ENCODE assay signal across 20 cellular contexts in genomic region chr1:54823670-54824069, GRCh38. TPM values are rescaled to one million over a fixed set of nuclear protein-coding genes. Genes with fewer than 3 reads are reported as not detected.
DNase-seq lines count a peak whose midpoint lies in the region; ATAC-seq, FAIRE-seq and TF ChIP-seq lines count a peak whose summit lies in the region.
"Had no signal": no experiment of that assay in that cellular context is flagged by ENCODE, and none has a peak within 500 bp of the region (broad histone marks: within the 10 kb centered on the region; RNA-seq: fewer than 3 reads in every experiment).

No MANE protein-coding gene starts in this region.

- H3K9ac ChIP-seq in K562 (ENCODE audit: insufficient read depth in 1 of 2, low read depth in 2 of 2, low read length in 2 of 2) = no peak overlapping the region
- no peak overlapping the region for H3K9ac ChIP-seq in mesenchymal stem cell (ENCODE audit: low read length)
- H3K9ac ChIP-seq: BLaER1 treated with 17β-estradiol and CSF1 and Interleukin-3, amounts not matched to agents 10 nM and 100 nM had no signal

- no peaks in the 10 kb centered on the region for H3K4me1 ChIP-seq in A549
- H3K4me1 ChIP-seq in HEK293 (ENCODE audit: control insufficient read depth, insufficient read depth, low read length) = no peaks in the 10 kb centered on the region
- H3K4me1 ChIP-seq in K562 (replicated peaks in 1 of 2; ENCODE audit: control insufficient read depth in 2 of 2, insufficient read depth in 2 of 2, low read length in 2 of 2) = no peaks in the 10 kb centered on the region
- H3K4me1 ChIP-seq in mesenchymal stem cell (ENCODE audit: control insufficient read depth, insufficient read depth, low read depth, low read length) = no peaks in the 10 kb centered on the region
- H3K4me1 ChIP-seq: Caco-2 had no signal

- H2BK5ac ChIP-seq in mesenchymal stem cell (ENCODE audit: low read depth, low read length, poor library complexity, severe bottlenecking) = no peak overlapping the region

- TF ChIP-seq POLR2A in A549 (IDR thresholded peaks at IDR 0.05; ENCODE audit: low read length) (no peak), K562 (conservative IDR thresholded peaks at IDR 0.05) (no peak)

- H3K27me3 ChIP-seq in K562 (ENCODE audit: control insufficient read depth in 2 of 2, insufficient read depth in 2 of 2, low read length in 2 of 2) = peaks cover 0 to 8% of the 10 kb centered on the region in 2 experiments; a peak in 2 of 5 replicates
- H3K27me3 ChIP-seq in mesenchymal stem cell (ENCODE audit: control insufficient read depth in 1 of 2, insufficient read depth in 1 of 2, low read length in 2 of 2) = no peaks in the 10 kb centered on the region
- H3K27me3 ChIP-seq: BLaER1 treated with 17β-estradiol and CSF1 and Interleukin-3, amounts not matched to agents 10 nM and 100 nM had no signal

- no peak overlapping the region for H3K4ac ChIP-seq in mesenchymal stem cell (ENCODE audit: low read depth in 1 of 2, low read length in 2 of 2)

- TF ChIP-seq EP300 in A549 (IDR thresholded peaks at IDR 0.05) (no peak), K562 (IDR thresholded peaks at IDR 0.05; ENCODE audit: low read length) (no peak)

- H3K9me3 ChIP-seq in A549 = peaks cover 16% of the 10 kb centered on the region; the same call in 2 of the 3 replicates
- no peaks in the 10 kb centered on the region for H3K9me3 ChIP-seq in HEK293 (ENCODE audit: control insufficient read depth, insufficient read depth, low read depth, low read length)
- H3K9me3 ChIP-seq in K562 (replicated peaks; ENCODE audit: control insufficient read depth, insufficient read depth, low read depth, low read length) = no peaks in the 10 kb centered on the region
- H3K9me3 ChIP-seq in mesenchymal stem cell (ENCODE audit: control insufficient read depth, low read length) = peaks cover 30% of the 10 kb centered on the region
- H3K9me3 ChIP-seq: Caco-2 had no signal

- H3K4me3 ChIP-seq in A549 (no peak overlapping the region), HEK293 (ENCODE audit: low read depth, low read length) (no peak overlapping the region), K562 (no peak overlapping the region), mesenchymal stem cell (ENCODE audit: insufficient read depth in 1 of 2, low read depth in 1 of 2, low read length in 2 of 2) (no peak overlapping the region)
- H3K4me3 ChIP-seq: BLaER1 treated with 17β-estradiol and CSF1 and Interleukin-3, amounts not matched to agents 10 nM and 100 nM had no signal

- no peaks in the 10 kb centered on the region for H3K79me1 ChIP-seq in mesenchymal stem cell (replicated peaks; ENCODE audit: low read length, poor library complexity, severe bottlenecking)

- no peaks in the 10 kb centered on the region for H3K36me3 ChIP-seq in HEK293 (ENCODE audit: control insufficient read depth in 2 of 2, insufficient read depth in 1 of 2, low read length in 2 of 2)
- H3K36me3 ChIP-seq in K562 (ENCODE audit: control insufficient read depth, insufficient read depth, low read length) = no peaks in the 10 kb centered on the region
- no peaks in the 10 kb centered on the region for H3K36me3 ChIP-seq in mesenchymal stem cell (ENCODE audit: control insufficient read depth in 1 of 2, insufficient read depth in 2 of 2, low read depth in 1 of 2, low read length in 2 of 2)

- 40% methylated on average over 3 of the region's 3 CpGs for WGBS in A549 (ENCODE audit: missing lambda C conversion rate)
- 2% methylated on average over 3 of the region's 3 CpGs for WGBS in K562 (ENCODE audit: insufficient coverage, low coverage, missing lambda C conversion rate)
- WGBS in mesenchymal stem cell = 91% methylated on average over 2 of the region's 3 CpGs

- CTCF ChIA-PET in A549 (lab: Yijun Ruan, JAX) = no interaction called here
- CTCF ChIA-PET in HEK293 (lab: Yijun Ruan, JAX) = interaction anchor here (0.7 kb wide), 1 partner anchor 355 kb away, joined by 3 read pairs; no protein-coding TSS in a partner anchor
- CTCF ChIA-PET in K562 (lab: Yijun Ruan, JAX; ENCODE audit: low intra/inter-chr PET ratio) = no interaction called here

- H4K20me1 ChIP-seq in K562 (replicated peaks; ENCODE audit: control insufficient read depth, insufficient read depth, low read length) = no peaks in the 10 kb centered on the region
- H4K20me1 ChIP-seq: BLaER1 treated with 17β-estradiol and CSF1 and Interleukin-3, amounts not matched to agents 10 nM and 100 nM had no signal

- H2BK15ac ChIP-seq in mesenchymal stem cell (ENCODE audit: low read depth, poor library complexity, severe bottlenecking) = no peak overlapping the region

- TF ChIP-seq RAD21 in A549 (conservative IDR thresholded peaks at IDR 0.05 in 1 of 2, IDR thresholded peaks at IDR 0.05 in 1 of 2) (no peak), K562 (CRISPR knock-in tag; conservative IDR thresholded peaks at IDR 0.05 in 1 of 2, IDR thresholded peaks at IDR 0.05 in 1 of 2) (no peak)

- no peak for DNase-seq in A549 (ENCODE audit: low read depth in 1 of 2, low spot score in 1 of 2)
- no peak for DNase-seq in K562 (ENCODE audit: extremely low read depth in 1 of 4, low spot score in 3 of 4)
- DNase-seq in mesenchymal stem cell = no peak
- DNase-seq: 8988T; AML-193; Caco-2; Calu3; CD4-positive, alpha-beta T cell; CD8-positive, alpha-beta T cell; DMS79 treated with DMSO at 0.1 percent for 48 hours; GF-D8 had no signal

- ATAC-seq in A549 (no peak), K562 (no peak), HG02571 (IDR thresholded peaks at IDR 0.05; ENCODE audit: unreplicated experiment) (no peak)
- ATAC-seq: CD8-positive, alpha-beta T cell had no signal

- H3K18ac ChIP-seq in mesenchymal stem cell (ENCODE audit: low read depth in 1 of 2, low read length in 2 of 2) = no peak overlapping the region

- intact Hi-C loops in K562 (cut with micrococcal nuclease) = loop anchor here (10.0 kb wide), 1 partner anchor 101 kb away; no protein-coding TSS in a partner anchor

- no peak overlapping the region for H4K91ac ChIP-seq in mesenchymal stem cell (ENCODE audit: low read length)

- no peak overlapping the region for H2AFZ ChIP-seq in K562 (ENCODE audit: low read depth, low read length)
- H2AFZ ChIP-seq in mesenchymal stem cell (ENCODE audit: low read depth, low read length) = no peak overlapping the region

- H2BK120ac ChIP-seq in mesenchymal stem cell (ENCODE audit: low read depth, low read length) = no peak overlapping the region

- FAIRE-seq in A549 (lab: Jason Lieb, UNC) (no peak), K562 (lab: Jason Lieb, UNC) (no peak)
- FAIRE-seq: D721Med, G401.6, GM12891, GM19239 had no signal

- no peak overlapping the region for H3K27ac ChIP-seq in A549
- H3K27ac ChIP-seq in HEK293 (ENCODE audit: extremely low read depth, low read depth, low read length) = no peak overlapping the region
- H3K27ac ChIP-seq in K562 (ENCODE audit: extremely low read depth, low read depth, low read length) = no peak overlapping the region
- H3K27ac ChIP-seq in mesenchymal stem cell (ENCODE audit: low read length, poor library complexity, severe bottlenecking) = no peak overlapping the region
- H3K27ac ChIP-seq: BLaER1 treated with 17β-estradiol and CSF1 and Interleukin-3, amounts not matched to agents 10 nM and 100 nM; C4-2B had no signal

- no peaks in the 10 kb centered on the region for H3K9me1 ChIP-seq in K562 (ENCODE audit: control insufficient read depth, insufficient read depth, low read length)

- H3K4me2 ChIP-seq in A549 (no peak overlapping the region), K562 (ENCODE audit: insufficient read depth, low read length) (no peak overlapping the region), mesenchymal stem cell (ENCODE audit: low read length, poor library complexity, severe bottlenecking) (no peak overlapping the region)
- H3K4me2 ChIP-seq: BLaER1 treated with 17β-estradiol and CSF1 and Interleukin-3, amounts not matched to agents 10 nM and 100 nM had no signal

- H3K23ac ChIP-seq in mesenchymal stem cell (ENCODE audit: low read length in 2 of 2) = no peak overlapping the region

- POLR2A ChIA-PET in A549 (lab: Yijun Ruan, JAX) (no interaction called here), HEK293 (lab: Yijun Ruan, JAX) (no interaction called here), K562 (lab: Yijun Ruan, JAX) (no interaction called here)

- H2AK5ac ChIP-seq in mesenchymal stem cell (ENCODE audit: low read length, severe bottlenecking) = no peak overlapping the region

- no peaks in the 10 kb centered on the region for H3K79me2 ChIP-seq in K562 (ENCODE audit: control insufficient read depth, insufficient read depth, low read length)

- no peak overlapping the region for H2BK12ac ChIP-seq in mesenchymal stem cell (ENCODE audit: low read length in 2 of 2)

- H4K8ac ChIP-seq in mesenchymal stem cell (ENCODE audit: low read length) = no peak overlapping the region

- no peak for TF ChIP-seq CTCF in A549 (IDR thresholded peaks at IDR 0.05)
- TF ChIP-seq CTCF in HEK293 (tag by site-specific recombination; IDR thresholded peaks at IDR 0.05) = no peak
- TF ChIP-seq CTCF in K562 (IDR thresholded peaks at IDR 0.05 in 2 of 3, conservative IDR thresholded peaks at IDR 0.05 in 1 of 3; ENCODE audit: insufficient read depth in 2 of 3, low read depth in 1 of 3, low read length in 3 of 3) = no peak

- no peak overlapping the region for H3K14ac ChIP-seq in mesenchymal stem cell (ENCODE audit: low read length in 2 of 2)

- BruUV-seq in K562 (replicated peaks; lab: Mats Ljungman, UMichigan) = no TSS peak

- in situ Hi-C loops in K562 (cut with MboI) = no loop called here

RNA-seq across cellular contexts. Expression of gene TTC22, which starts 22.5 kb away (rescaled TPM):
- polyA plus RNA-seq in A549 (2011; rRNA removed) (not detected in 2 replicates), A549 (2017; fragmentation: RNase III; extraction: RNeasy Plus Mini Kit Qiagen cat#74134 plus additional on column Dnase treatment) (not detected in 3 replicates), K562 (2011; rRNA removed) (0.03 TPM in 1 of 2 replicates, not detected in the other), K562 (2014; fragmentation: Illumina TruSeq; extraction: Trizol) (not detected in 2 replicates), K562 (2014; fragmentation: Nextera tagmentation; extraction: Ambion mirVana) (under 1 TPM in 1 of 2 experiments, not detected in 1; 0.07 TPM), K562 (2014; rRNA removed) (0.23 TPM in 1 of 2 replicates, not detected in the other)
- polyA plus RNA-seq in A549 (2012; cell fraction: cytosol; rRNA removed) = not detected in 2 replicates
- polyA plus RNA-seq in A549 (2012; cell fraction: nucleus; rRNA removed) = not detected in 2 replicates
- not detected in 2 replicates for polyA minus RNA-seq in A549 (2011; rRNA and poly(A)+ RNA removed)
- not detected in 2 replicates for total RNA-seq in K562 (2011; cell fraction: chromatin; rRNA removed; ENCODE audit: low replicate concordance)
- not detected in 2 replicates for total RNA-seq in K562 (2011; cell fraction: nucleolus; rRNA removed)
- not detected in 2 replicates for total RNA-seq in K562 (2011; cell fraction: nucleoplasm; rRNA removed)
- total RNA-seq in K562 (2014; rRNA removed) (not detected in 2 replicates), K562 (2014; rRNA removed; fragmentation: Illumina TruSeq; extraction: Trizol) (not detected in 2 replicates), K562 (2015; rRNA removed; fragmentation: Illumina TruSeq; extraction: Trizol) (not detected in 2 replicates), K562 (2021) (not detected in 2 replicates)
- polyA plus RNA-seq in K562 (2011; cell fraction: cytosol; rRNA removed) = 0.03 TPM in 2 replicates
- 0.07 TPM in 1 of 2 replicates, not detected in the other for polyA plus RNA-seq in K562 (2011; cell fraction: nucleus; rRNA removed)
- 0.09 and 0.14 TPM in 2 replicates for polyA plus RNA-seq in K562 (2012)
- not detected in 2 replicates for polyA minus RNA-seq in K562 (2011; rRNA and poly(A)+ RNA removed)
- polyA minus RNA-seq in K562 (2011; cell fraction: cytosol; rRNA and poly(A)+ RNA removed) = not detected in 2 replicates
- not detected in 2 replicates for polyA minus RNA-seq in K562 (2011; cell fraction: nucleus; rRNA and poly(A)+ RNA removed)
- polyA plus RNA-seq in mesenchymal stem cell (2013, experiment 1 of 2) = not detected
- polyA plus RNA-seq in mesenchymal stem cell (2013, experiment 2 of 2) = not detected
- polyA plus RNA-seq: BJ had no signal

RNA-seq across cellular contexts. Expression of gene PARS2, which starts 59.3 kb away (rescaled TPM):
- 2.3 and 3.7 TPM in 2 replicates for polyA plus RNA-seq in A549 (2011; rRNA removed)
- 1.2 and 1.6 TPM in 2 replicates for polyA plus RNA-seq in A549 (2012; cell fraction: cytosol; rRNA removed)
- 1.2 and 1.5 TPM in 2 replicates for polyA plus RNA-seq in A549 (2012; cell fraction: nucleus; rRNA removed)
- polyA plus RNA-seq in A549 (2017; fragmentation: RNase III; extraction: RNeasy Plus Mini Kit Qiagen cat#74134 plus additional on column Dnase treatment) = 2.8 to 2.9 TPM (median 2.9 TPM) in 3 replicates
- 6.2 and 7.4 TPM in 2 replicates for polyA minus RNA-seq in A549 (2011; rRNA and poly(A)+ RNA removed)
- total RNA-seq in K562 (2011; cell fraction: chromatin; rRNA removed; ENCODE audit: low replicate concordance) = 5.5 and 11.9 TPM in 2 replicates
- 11.8 and 16.0 TPM in 2 replicates for total RNA-seq in K562 (2011; cell fraction: nucleolus; rRNA removed)
- 9.7 and 11.1 TPM in 2 replicates for total RNA-seq in K562 (2011; cell fraction: nucleoplasm; rRNA removed)
- total RNA-seq in K562 (2014; rRNA removed) = 8.5 and 11.8 TPM in 2 replicates
- total RNA-seq in K562 (2014; rRNA removed; fragmentation: Illumina TruSeq; extraction: Trizol) = 7.0 and 7.6 TPM in 2 replicates
- total RNA-seq in K562 (2015; rRNA removed; fragmentation: Illumina TruSeq; extraction: Trizol) = 7.9 and 8.1 TPM in 2 replicates
- 10.6 and 11.6 TPM in 2 replicates for total RNA-seq in K562 (2021)
- 6.7 and 11.4 TPM in 2 replicates for polyA plus RNA-seq in K562 (2011; rRNA removed)
- 13.4 and 13.5 TPM in 2 replicates for polyA plus RNA-seq in K562 (2011; cell fraction: cytosol; rRNA removed)
- polyA plus RNA-seq in K562 (2011; cell fraction: nucleus; rRNA removed) = 5.1 and 5.9 TPM in 2 replicates
- 9.6 and 9.8 TPM in 2 replicates for polyA plus RNA-seq in K562 (2012)
- 12.4 and 12.8 TPM in 2 replicates for polyA plus RNA-seq in K562 (2014; fragmentation: Illumina TruSeq; extraction: Trizol)
- 10 to 100 TPM in 1 of 2 experiments, 1 to 10 TPM in 1; 6.3 to 11.4 TPM for polyA plus RNA-seq in K562 (2014; fragmentation: Nextera tagmentation; extraction: Ambion mirVana)
- 7.3 and 7.6 TPM in 2 replicates for polyA plus RNA-seq in K562 (2014; rRNA removed)
- 11.0 and 13.8 TPM in 2 replicates for polyA minus RNA-seq in K562 (2011; rRNA and poly(A)+ RNA removed)
- polyA minus RNA-seq in K562 (2011; cell fraction: cytosol; rRNA and poly(A)+ RNA removed) = 5.7 and 7.2 TPM in 2 replicates
- polyA minus RNA-seq in K562 (2011; cell fraction: nucleus; rRNA and poly(A)+ RNA removed) = 5.8 and 10.2 TPM in 2 replicates
- polyA plus RNA-seq in mesenchymal stem cell (2013, experiment 1 of 2) = 3.6 TPM
- polyA plus RNA-seq in mesenchymal stem cell (2013, experiment 2 of 2) = 3.5 TPM
- total RNA-seq: CD4-positive, alpha-beta T cell; CD8-positive, alpha-beta T cell had no signal
